Comparison of ENCODE assay signal across 8 cellular contexts in genomic region chr1:110634455-110635281, GRCh38. TPM values are rescaled to one million over a fixed set of nuclear protein-coding genes. Genes with fewer than 3 reads are reported as not detected.
DNase-seq lines count a peak whose midpoint lies in the region; ATAC-seq, FAIRE-seq and TF ChIP-seq lines count a peak whose summit lies in the region.

No MANE protein-coding gene starts in this region.

- WGBS in small intestine, 3 donors, result 35 to 49% (median 41%) methylated on average over 7 of the region's 7 CpGs

- H3K36me3 ChIP-seq in MM.1S (replicated peaks; ENCODE audit: insufficient read depth, low read length) (no peaks in the 10 kb centered on the region), small intestine (ENCODE audit: control insufficient read depth in 2 of 2, insufficient read depth in 2 of 2, low read length in 2 of 2) (no peaks in the 10 kb centered on the region)

- H3K27ac ChIP-seq in MM.1S (ENCODE audit: low read length), result peak overlapping the region; percentile 100
- H3K27ac ChIP-seq in small intestine (ENCODE audit: low read depth in 1 of 2, low read length in 1 of 2), result peak overlapping the region in 1 of 2 donors; percentile 82

- ATAC-seq in GM21576 (IDR thresholded peaks at IDR 0.05; ENCODE audit: unreplicated experiment), result peak; percentile 61

- H3F3A ChIP-seq in MM.1S (ENCODE audit: insufficient read depth, low read length), result peaks cover 72% of the 10 kb centered on the region

- peak overlapping the region; percentile 75 for H3K9ac ChIP-seq in MM.1S (ENCODE audit: low read length)

- peaks cover 21% of the 10 kb centered on the region for H3K79me2 ChIP-seq in MM.1S (ENCODE audit: low read length)

- H3K4me2 ChIP-seq in MM.1S (ENCODE audit: low read depth, low read length), result peak overlapping the region; percentile 92

- H3K9me3 ChIP-seq in MM.1S (replicated peaks; ENCODE audit: insufficient read depth, low read length), result no peaks in the 10 kb centered on the region
- no peaks in the 10 kb centered on the region for H3K9me3 ChIP-seq in small intestine (ENCODE audit: control insufficient read depth, low read depth)

- H3K27me3 ChIP-seq in MM.1S (replicated peaks; ENCODE audit: insufficient read depth, low read length), result no peaks in the 10 kb centered on the region
- no peaks in the 10 kb centered on the region for H3K27me3 ChIP-seq in small intestine (ENCODE audit: control insufficient read depth in 2 of 2, insufficient read depth in 2 of 2, low read length in 2 of 2)

- FAIRE-seq in small intestine (lab: Jason Lieb, UNC), result no peak
- FAIRE-seq in D721Med (lab: Jason Lieb, UNC), result no peak

- H3K4me1 ChIP-seq in MM.1S (ENCODE audit: low read length) (peaks cover 77% of the 10 kb centered on the region), small intestine (ENCODE audit: control insufficient read depth in 2 of 2, insufficient read depth in 1 of 2, low read depth in 1 of 2, low read length in 1 of 2) (peaks cover 0 to 4% of the 10 kb centered on the region in 2 donors)

- DNase-seq in Daoy (ENCODE audit: low read depth), result peak; percentile 95
- DNase-seq in MM.1S, result peak; percentile 80
- DNase-seq in activated T-cell treated with anti-CD3 and anti-CD28 coated beads for 1 hour (ENCODE audit: low read depth), result peak; percentile 42
- DNase-seq in fibroblast of the aortic adventitia (ENCODE audit: low read depth), result peak; percentile 82
- peak; percentile 6 for DNase-seq in small intestine
- no peak for DNase-seq in NCI-H510A (lab: John Stamatoyannopoulos, UW)
- DNase-seq in D721Med (ENCODE audit: insufficient read length, low spot score), result no peak

- H2AFZ ChIP-seq in MM.1S (ENCODE audit: low read length), result no peak overlapping the region

- no peaks in the 10 kb centered on the region for H4K20me1 ChIP-seq in MM.1S (ENCODE audit: insufficient read depth, low read length)

- TF ChIP-seq CTCF in MM.1S (IDR thresholded peaks at IDR 0.05; ENCODE audit: low read length) (no peak), fibroblast of the aortic adventitia (IDR thresholded peaks at IDR 0.05; ENCODE audit: insufficient read depth, low read length) (no peak), D721Med (IDR thresholded peaks at IDR 0.05; ENCODE audit: insufficient read depth, missing control alignments) (no peak)

- no peaks in the 10 kb centered on the region for H3K9me2 ChIP-seq in MM.1S (replicated peaks; ENCODE audit: insufficient read depth, low read length)

- peak overlapping the region; percentile 31 for H3K4me3 ChIP-seq in MM.1S (ENCODE audit: low read length)
- H3K4me3 ChIP-seq in fibroblast of the aortic adventitia (ENCODE audit: low read depth, low read length), result no peak overlapping the region
- H3K4me3 ChIP-seq in small intestine (ENCODE audit: low read depth in 1 of 2, low read length in 2 of 2), result no peak overlapping the region

RNA-seq across cellular contexts. Expression of gene KCNA2, which starts 28.5 kb away (rescaled TPM):
- 0.15 and 0.17 TPM in 2 replicates for total RNA-seq in Daoy (2014; rRNA removed; shearing (Covaris generic))
- not detected in 2 replicates for total RNA-seq in fibroblast of the aortic adventitia (ENCODE audit: low replicate concordance)
- under 1 TPM in 1 of 3 donors, not detected in 2; 0.28 TPM for polyA plus RNA-seq in small intestine

RNA-seq across cellular contexts. Expression of gene KCNA3, which starts 40.1 kb away (rescaled TPM):
- total RNA-seq in Daoy (2014; rRNA removed; shearing (Covaris generic)), result 0.12 and 0.29 TPM in 2 replicates
- under 0.01 TPM in 1 of 2 replicates, not detected in the other for total RNA-seq in fibroblast of the aortic adventitia (ENCODE audit: low replicate concordance)
- polyA plus RNA-seq in small intestine, result under 1 TPM in 2 of 3 donors, not detected in 1; 0.27 to 0.45 TPM

Comparison
In these comparisons a context has a peak if more than half of its experiments do, and no peak if none do; other contexts are left out.
1. DNase-seq: peak in Daoy (single experiment), MM.1S (single experiment), activated T-cell treated with anti-CD3 and anti-CD28 coated beads for 1 hour (single experiment), fibroblast of the aortic adventitia (single experiment) and small intestine (single experiment); none in NCI-H510A (single experiment) and D721Med (single experiment).